8 cellular contexts compared by ENCODE assay signal in genomic region chr16:74984194-74984669, GRCh38. TPM values are rescaled to one million over a fixed set of nuclear protein-coding genes. Genes with fewer than 3 reads are reported as not detected.
DNase-seq lines count a peak whose midpoint lies in the region; ATAC-seq and TF ChIP-seq lines count a peak whose summit lies in the region.

No MANE protein-coding gene starts in this region.

- peak overlapping the region; percentile 79 for H3K9ac ChIP-seq in KMS-11

- H3K27me3 Mint-ChIP-seq in CD8-positive, alpha-beta memory T cell = no peaks in the 10 kb centered on the region

- H3K36me3 ChIP-seq in CD8-positive, alpha-beta memory T cell (ENCODE audit: insufficient read depth, low read length) = no peaks in the 10 kb centered on the region
- H3K36me3 ChIP-seq in KMS-11 (ENCODE audit: insufficient read depth) (no peaks in the 10 kb centered on the region), hepatocyte (replicated peaks; ENCODE audit: insufficient read depth, low read depth) (no peaks in the 10 kb centered on the region), spleen (no peaks in the 10 kb centered on the region)

- WGBS in hepatocyte (ENCODE audit: low lambda C conversion rate, missing lambda C conversion rate) = 19% methylated on average over 25 of the region's 26 CpGs
- WGBS in spleen, 5 donors = 14 to 18% (median 15%) methylated on average over 25 to 26 of the region's 26 CpGs

- H3K27me3 ChIP-seq in CD8-positive, alpha-beta memory T cell (ENCODE audit: insufficient read depth, low read length, poor library complexity, severe bottlenecking) = no peaks in the 10 kb centered on the region
- H3K27me3 ChIP-seq in KMS-11 (ENCODE audit: insufficient read depth, low read depth) (no peaks in the 10 kb centered on the region), hepatocyte (no peaks in the 10 kb centered on the region), spleen (replicated peaks in 1 of 7) (no peaks in the 10 kb centered on the region)

- TF ChIP-seq CTCF in KMS-11 (conservative IDR thresholded peaks at IDR 0.05; ENCODE audit: low read depth, low read length) (no peak), hepatocyte (IDR thresholded peaks at IDR 0.05; ENCODE audit: poor library complexity) (no peak), spleen (IDR thresholded peaks at IDR 0.05 in 8 of 11, conservative IDR thresholded peaks at IDR 0.05 in 3 of 11) (no peak)

- POLR2A ChIA-PET in CD8-positive, alpha-beta memory T cell (lab: Charles Lee) = interaction anchor here (1.0 to 1.1 kb wide), 4 partner anchors 9 to 664 kb away, joined by 3 to 4 read pairs (median 4); partner anchors contain the start of gene TERF2IP

- H3K27ac ChIP-seq in CD8-positive, alpha-beta memory T cell (ENCODE audit: low read depth, low read length) = peak overlapping the region; percentile 82
- H3K27ac ChIP-seq in KMS-11 = peak overlapping the region; percentile 32; the same call in 1 of the 2 replicates
- peak overlapping the region; percentile 79 for H3K27ac ChIP-seq in hepatocyte
- H3K27ac ChIP-seq in spleen = peak overlapping the region in 6 of 8 donors; percentile 74 to 90 (median 84)

- H3K4me3 Mint-ChIP-seq in CD8-positive, alpha-beta memory T cell = peak overlapping the region; percentile 90 to 99 (median 97)

- H3K4me1 ChIP-seq in CD8-positive, alpha-beta memory T cell (ENCODE audit: insufficient read depth, low read length) = peaks cover 8% of the 10 kb centered on the region
- H3K4me1 ChIP-seq in KMS-11 (ENCODE audit: low read depth, poor library complexity, severe bottlenecking) (peaks cover 3% of the 10 kb centered on the region), hepatocyte (ENCODE audit: insufficient read depth) (no peaks in the 10 kb centered on the region), spleen (peaks cover 3 to 35% (median 20%) of the 10 kb centered on the region in 6 donors)

- peak overlapping the region in 6 of 8 donors; percentile 68 to 95 (median 88) for H3K27ac Mint-ChIP-seq in CD8-positive, alpha-beta memory T cell
- H3K27ac Mint-ChIP-seq in activated naive CD4-positive, alpha-beta T cell treated with anti-CD3 and anti-CD28 coated beads, Interleukin-2, amount 50 U/mL, for 72 hours = peak overlapping the region; percentile 22 to 89

- no peaks in the 10 kb centered on the region for H3K9me2 ChIP-seq in hepatocyte (replicated peaks; ENCODE audit: insufficient read depth)

- H3K4me1 Mint-ChIP-seq in CD8-positive, alpha-beta memory T cell = peaks cover 17 to 28% (median 19%) of the 10 kb centered on the region in 3 donors

- DNase-seq in CD8-positive, alpha-beta memory T cell = peak in 3 of 5 donors; percentile 14 to 57 (median 16)
- peak in 1 of 2 donors; percentile 21 for DNase-seq in activated naive CD4-positive, alpha-beta T cell treated with anti-CD3 and anti-CD28 coated beads, Interleukin-2, amount 50 U/mL, for 72 hours (ENCODE audit: low spot score in 2 of 2)
- DNase-seq in hepatocyte (ENCODE audit: low spot score) (no peak), spleen (no peak), superior temporal gyrus (ENCODE audit: extremely low spot score) (no peak), C1 segment of cervical spinal cord (lab: John Stamatoyannopoulos, UW) (no peak)

- TF ChIP-seq POLR2A in spleen (IDR thresholded peaks at IDR 0.05) = no peak

- H3K79me2 ChIP-seq in KMS-11 (ENCODE audit: insufficient read depth, low read depth) (peaks cover 9% of the 10 kb centered on the region; the same call in 1 of the 2 replicates), hepatocyte (peaks cover 47% of the 10 kb centered on the region)

- H3K9me3 ChIP-seq in CD8-positive, alpha-beta memory T cell (ENCODE audit: low read length) = no peaks in the 10 kb centered on the region
- H3K9me3 ChIP-seq in hepatocyte (ENCODE audit: low read depth) (no peaks in the 10 kb centered on the region), spleen (no peaks in the 10 kb centered on the region)

- peak overlapping the region; percentile 54 for H3K4me2 ChIP-seq in KMS-11
- H3K4me2 ChIP-seq in hepatocyte = peak overlapping the region; percentile 85

- H3K36me3 Mint-ChIP-seq in CD8-positive, alpha-beta memory T cell = peaks cover 0 to 3% (median 2%) of the 10 kb centered on the region in 3 donors
- no peaks in the 10 kb centered on the region for H3K36me3 Mint-ChIP-seq in activated naive CD4-positive, alpha-beta T cell treated with anti-CD3 and anti-CD28 coated beads, Interleukin-2, amount 50 U/mL, for 72 hours

- peak in 1 of 2 donors; percentile 5 for ATAC-seq in activated naive CD4-positive, alpha-beta T cell treated with anti-CD3 and anti-CD28 coated beads, Interleukin-2, amount 50 U/mL, for 72 hours
- ATAC-seq in HG03469 (IDR thresholded peaks at IDR 0.05; ENCODE audit: unreplicated experiment) = no peak

- H4K20me1 ChIP-seq in KMS-11 (ENCODE audit: insufficient read depth) (no peaks in the 10 kb centered on the region), hepatocyte (ENCODE audit: insufficient read depth, poor library complexity, severe bottlenecking) (no peaks in the 10 kb centered on the region)

- intact Hi-C loops in spleen (cut with DNase I; ENCODE audit: low total_unique reads) = no loop called here

- H2AFZ ChIP-seq in KMS-11 (ENCODE audit: low read depth) (peak overlapping the region; percentile 81), hepatocyte (peak overlapping the region; percentile 79)

- peak overlapping the region; percentile 96 for H3K4me3 ChIP-seq in CD8-positive, alpha-beta memory T cell (ENCODE audit: low read length)
- H3K4me3 ChIP-seq in KMS-11 (IDR thresholded peaks at IDR 0.05; ENCODE audit: insufficient read depth, low read depth, low read length) = no peak overlapping the region
- peak overlapping the region; percentile 75 for H3K4me3 ChIP-seq in hepatocyte
- peak overlapping the region; percentile 79 to 99 (median 97) for H3K4me3 ChIP-seq in spleen

- no peaks in the 10 kb centered on the region for H3K9me3 Mint-ChIP-seq in CD8-positive, alpha-beta memory T cell
- H3K9me3 Mint-ChIP-seq in activated naive CD4-positive, alpha-beta T cell treated with anti-CD3 and anti-CD28 coated beads, Interleukin-2, amount 50 U/mL, for 72 hours = no peaks in the 10 kb centered on the region

- CTCF ChIA-PET in CD8-positive, alpha-beta memory T cell (lab: Charles Lee) = interaction anchor here (2.0 to 2.2 kb wide), 2 partner anchors 14 to 127 kb away, joined by 11 to 20 read pairs; partner anchors contain the start of gene ZNRF1

RNA-seq across cellular contexts. Expression of gene WDR59, which starts 0.7 kb away (rescaled TPM):
- total RNA-seq in CD8-positive, alpha-beta memory T cell = 10 to 100 TPM; 55.9 to 56.5 TPM
- polyA plus RNA-seq in CD8-positive, alpha-beta memory T cell = 13.0 TPM
- 100 to 1,000 TPM in 1 of 2 donors, 10 to 100 TPM in 1; 75.8 to 110 TPM for total RNA-seq in activated naive CD4-positive, alpha-beta T cell treated with anti-CD3 and anti-CD28 coated beads, Interleukin-2, amount 50 U/mL, for 72 hours
- total RNA-seq in hepatocyte = 35.7 and 41.9 TPM in 2 replicates
- polyA plus RNA-seq in hepatocyte = 32.8 and 39.3 TPM in 2 replicates
- total RNA-seq in spleen = 10 to 100 TPM; 26.1 to 76.7 (median 63.1) TPM
- polyA plus RNA-seq in spleen = 10 to 100 TPM; 18.1 to 32.0 (median 28.0) TPM

RNA-seq across cellular contexts. Expression of gene ZNRF1, which starts 14.6 kb away (rescaled TPM):
- total RNA-seq in CD8-positive, alpha-beta memory T cell = 10 to 100 TPM; 10.8 to 14.1 TPM
- 2.2 TPM for polyA plus RNA-seq in CD8-positive, alpha-beta memory T cell
- total RNA-seq in activated naive CD4-positive, alpha-beta T cell treated with anti-CD3 and anti-CD28 coated beads, Interleukin-2, amount 50 U/mL, for 72 hours = 10 to 100 TPM; 20.4 to 45.1 TPM
- 23.0 and 26.0 TPM in 2 replicates for total RNA-seq in hepatocyte
- 46.5 and 47.8 TPM in 2 replicates for polyA plus RNA-seq in hepatocyte
- total RNA-seq in spleen = 10 to 100 TPM in 1 of 7 donors, 1 to 10 TPM in 6; 3.7 to 13.4 (median 8.9) TPM
- polyA plus RNA-seq in spleen = 1 to 10 TPM; 1.4 to 2.4 (median 2.1) TPM

Comparison
In these comparisons a context has a peak if more than half of its experiments do, and no peak if none do; other contexts are left out.
1. DNase-seq: peak in CD8-positive, alpha-beta memory T cell (3 of 5); none in hepatocyte (single experiment), spleen (single experiment), superior temporal gyrus (single experiment) and C1 segment of cervical spinal cord (0 of 14).
2. H3K27ac ChIP-seq: peak in every context shown above with its lines; median percentile 84 in spleen; 82 in CD8-positive, alpha-beta memory T cell; 79 in hepatocyte; 32 in KMS-11.